10 cellular contexts compared by ENCODE assay signal in the genomic region with DNA sequence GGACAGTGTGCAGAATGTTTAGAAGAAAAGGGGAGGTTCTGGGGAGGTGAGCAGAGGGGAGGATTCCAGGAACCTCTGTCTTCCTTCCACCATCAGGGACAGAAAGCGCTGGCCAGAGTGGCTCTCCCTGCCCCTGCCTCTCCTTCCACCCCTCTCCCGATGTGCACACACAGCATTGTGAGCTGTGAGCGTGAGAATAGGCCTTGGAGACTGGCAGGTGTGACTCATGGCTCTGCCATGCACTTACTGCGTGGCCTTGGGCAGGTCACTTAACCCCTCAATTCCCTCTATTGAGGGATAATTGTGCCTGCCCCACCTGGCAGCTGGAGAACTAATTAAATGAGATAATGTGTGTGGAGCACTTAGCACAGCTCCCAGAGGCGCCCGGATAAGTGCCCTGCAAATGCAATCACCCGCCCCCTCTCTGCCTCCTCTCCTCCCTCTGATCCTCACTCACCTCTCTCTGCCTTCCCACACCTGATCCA.
DNase-seq lines count a peak whose midpoint lies in the region; ATAC-seq and TF ChIP-seq lines count a peak whose summit lies in the region.
"Had no signal": no experiment of that assay in that cellular context is flagged by ENCODE, and none has a peak within 500 bp of the region (broad histone marks: within the 10 kb centered on the region; RNA-seq: fewer than 3 reads in every experiment).

No MANE protein-coding gene starts in this region.

- no peak overlapping the region for H3K4me3 Mint-ChIP-seq in MCF 10A (ENCODE audit: unreplicated experiment)
- H3K4me3 Mint-ChIP-seq in activated CD8-positive, alpha-beta T cell treated with anti-CD3 and anti-CD28 coated beads, Interleukin-2, amount 10 ng/mL, durations not matched to agents 7 days and 5 days: no peak overlapping the region
- H3K4me3 Mint-ChIP-seq in activated CD8-positive, alpha-beta memory T cell treated with anti-CD3 and anti-CD28 coated beads, Interleukin-2, amount 10 ng/mL, durations not matched to agents 7 days and 5 days: no peak overlapping the region
- H3K4me3 Mint-ChIP-seq: B cell had no signal

- no peak overlapping the region for H3K27ac Mint-ChIP-seq in MCF 10A (ENCODE audit: low read depth, unreplicated experiment)
- H3K27ac Mint-ChIP-seq in activated CD8-positive, alpha-beta T cell treated with anti-CD3 and anti-CD28 coated beads, Interleukin-2, amount 10 ng/mL, durations not matched to agents 7 days and 5 days: no peak overlapping the region
- no peak overlapping the region for H3K27ac Mint-ChIP-seq in activated CD8-positive, alpha-beta memory T cell treated with anti-CD3 and anti-CD28 coated beads, Interleukin-2, amount 10 ng/mL, durations not matched to agents 7 days and 5 days
- H3K27ac Mint-ChIP-seq: B cell had no signal

- H3K36me3 Mint-ChIP-seq in MCF 10A (ENCODE audit: insufficient read depth, unreplicated experiment): peaks cover 29% of the 10 kb centered on the region
- no peaks in the 10 kb centered on the region for H3K36me3 Mint-ChIP-seq in activated CD8-positive, alpha-beta T cell treated with anti-CD3 and anti-CD28 coated beads, Interleukin-2, amount 10 ng/mL, durations not matched to agents 7 days and 5 days (ENCODE audit: low read depth)
- H3K36me3 Mint-ChIP-seq in activated CD8-positive, alpha-beta memory T cell treated with anti-CD3 and anti-CD28 coated beads, Interleukin-2, amount 10 ng/mL, durations not matched to agents 7 days and 5 days: no peaks in the 10 kb centered on the region

- peaks cover 34 to 51% of the 10 kb centered on the region in 2 donors for H3K4me1 ChIP-seq in uterus

- intact Hi-C loops in Right ventricle myocardium inferior (cut with DNase I): no loop called here
- intact Hi-C loops in Right ventricle myocardium superior (cut with DNase I): no loop called here
- intact Hi-C loops in MCF 10A (cut with micrococcal nuclease): loop anchor here (2.0 kb wide), 1 partner anchor 33 kb away; no protein-coding TSS in a partner anchor
- intact Hi-C loops in uterus (cut with DNase I; ENCODE audit: low total_unique reads): no loop called here

- peaks cover 26% of the 10 kb centered on the region for H3K4me1 Mint-ChIP-seq in MCF 10A (ENCODE audit: insufficient read depth, unreplicated experiment)
- H3K4me1 Mint-ChIP-seq in activated CD8-positive, alpha-beta T cell treated with anti-CD3 and anti-CD28 coated beads, Interleukin-2, amount 10 ng/mL, durations not matched to agents 7 days and 5 days (ENCODE audit: low read depth): no peaks in the 10 kb centered on the region
- no peaks in the 10 kb centered on the region for H3K4me1 Mint-ChIP-seq in activated CD8-positive, alpha-beta memory T cell treated with anti-CD3 and anti-CD28 coated beads, Interleukin-2, amount 10 ng/mL, durations not matched to agents 7 days and 5 days
- H3K4me1 Mint-ChIP-seq: B cell had no signal

- peak; percentile 63 for DNase-seq in Right ventricle myocardium inferior (ENCODE audit: missing footprints)
- no peak for DNase-seq in Right ventricle myocardium superior
- DNase-seq in MCF 10A (ENCODE audit: unreplicated experiment): peak; percentile 89
- peak; percentile 85 for DNase-seq in left kidney (ENCODE audit: low read depth, low spot score)
- DNase-seq in uterus: no peak
- DNase-seq in activated CD8-positive, alpha-beta T cell treated with anti-CD3 and anti-CD28 coated beads, Interleukin-2, amount 10 ng/mL, durations not matched to agents 7 days and 5 days: no peak
- DNase-seq in cerebellar cortex (ENCODE audit: low spot score): no peak
- no peak for DNase-seq in activated CD8-positive, alpha-beta memory T cell treated with anti-CD3 and anti-CD28 coated beads, Interleukin-2, amount 10 ng/mL, durations not matched to agents 7 days and 5 days
- DNase-seq: right lobe of liver had no signal

- H3K27me3 Mint-ChIP-seq in MCF 10A (ENCODE audit: insufficient read depth, unreplicated experiment): no peaks in the 10 kb centered on the region
- H3K27me3 Mint-ChIP-seq in activated CD8-positive, alpha-beta T cell treated with anti-CD3 and anti-CD28 coated beads, Interleukin-2, amount 10 ng/mL, durations not matched to agents 7 days and 5 days (ENCODE audit: low read depth): no peaks in the 10 kb centered on the region
- no peaks in the 10 kb centered on the region for H3K27me3 Mint-ChIP-seq in activated CD8-positive, alpha-beta memory T cell treated with anti-CD3 and anti-CD28 coated beads, Interleukin-2, amount 10 ng/mL, durations not matched to agents 7 days and 5 days

- TF ChIP-seq CTCF in MCF 10A (IDR thresholded peaks at IDR 0.05; ENCODE audit: unreplicated experiment) (no peak), uterus (IDR thresholded peaks at IDR 0.05) (no peak)

- peak overlapping the region; percentile 78 for H3K27ac ChIP-seq in uterus

- no peak overlapping the region for H3K4me3 ChIP-seq in uterus
- H3K4me3 ChIP-seq: right lobe of liver had no signal

- BruUV-seq in MCF 10A (replicated peaks; lab: Mats Ljungman, UMichigan): no TSS peak

- ATAC-seq in Right ventricle myocardium inferior (no peak), Right ventricle myocardium superior (ENCODE audit: poor library complexity) (no peak)
- no peak for ATAC-seq in activated CD8-positive, alpha-beta T cell treated with anti-CD3 and anti-CD28 coated beads, Interleukin-2, amount 10 ng/mL, durations not matched to agents 7 days and 5 days
- ATAC-seq in activated CD8-positive, alpha-beta memory T cell treated with anti-CD3 and anti-CD28 coated beads, Interleukin-2, amount 10 ng/mL, durations not matched to agents 7 days and 5 days: no peak

- CTCF ChIA-PET in MCF 10A (lab: Yijun Ruan, JAX): interaction anchor here (0.5 to 2.0 kb wide), 5 partner anchors 10 to 971 kb away, joined by 3 to 13 read pairs (median 3); no protein-coding TSS in a partner anchor
- CTCF ChIA-PET in activated CD8-positive, alpha-beta T cell treated with anti-CD3 and anti-CD28 coated beads, Interleukin-2, amount 10 ng/mL, durations not matched to agents 7 days and 5 days (lab: Charles Lee): interaction anchor here (1.0 kb wide), 1 partner anchor 11 kb away, joined by 3 read pairs; no protein-coding TSS in a partner anchor
- CTCF ChIA-PET in activated CD8-positive, alpha-beta memory T cell treated with anti-CD3 and anti-CD28 coated beads, Interleukin-2, amount 10 ng/mL, durations not matched to agents 7 days and 5 days (lab: Charles Lee): interaction anchor here (3.3 kb wide), 1 partner anchor 11 kb away, joined by 15 read pairs; no protein-coding TSS in a partner anchor

- TF ChIP-seq POLR2A in uterus (IDR thresholded peaks at IDR 0.05): no peak

- no peaks in the 10 kb centered on the region for H3K27me3 ChIP-seq in uterus
- H3K27me3 ChIP-seq: right lobe of liver had no signal

- no peaks in the 10 kb centered on the region for H3K36me3 ChIP-seq in uterus
- H3K36me3 ChIP-seq: right lobe of liver had no signal

- no peaks in the 10 kb centered on the region for H3K9me3 ChIP-seq in uterus
- H3K9me3 ChIP-seq: right lobe of liver had no signal

- no peaks in the 10 kb centered on the region for H3K9me3 Mint-ChIP-seq in MCF 10A (ENCODE audit: unreplicated experiment)
- no peaks in the 10 kb centered on the region for H3K9me3 Mint-ChIP-seq in activated CD8-positive, alpha-beta T cell treated with anti-CD3 and anti-CD28 coated beads, Interleukin-2, amount 10 ng/mL, durations not matched to agents 7 days and 5 days (ENCODE audit: insufficient read depth)
- no peaks in the 10 kb centered on the region for H3K9me3 Mint-ChIP-seq in activated CD8-positive, alpha-beta memory T cell treated with anti-CD3 and anti-CD28 coated beads, Interleukin-2, amount 10 ng/mL, durations not matched to agents 7 days and 5 days (ENCODE audit: low read depth)

- POLR2A ChIA-PET in MCF 10A (lab: Yijun Ruan, JAX): interaction anchor here (0.7 to 1.9 kb wide), 8 partner anchors 8 to 117 kb away, joined by 3 to 8 read pairs (median 4); no protein-coding TSS in a partner anchor
- POLR2A ChIA-PET in activated CD8-positive, alpha-beta T cell treated with anti-CD3 and anti-CD28 coated beads, Interleukin-2, amount 10 ng/mL, durations not matched to agents 7 days and 5 days (lab: Charles Lee): no interaction called here

Comparison
In these comparisons a context has a peak if more than half of its experiments do, and no peak if none do; other contexts are left out.
1. DNase-seq: peak in Right ventricle myocardium inferior (single experiment), MCF 10A (single experiment) and left kidney (single experiment); none in Right ventricle myocardium superior (single experiment), uterus (0 of 2), activated CD8-positive, alpha-beta T cell treated with anti-CD3 and anti-CD28 coated beads, Interleukin-2, amount 10 ng/mL, durations not matched to agents 7 days and 5 days (single experiment), cerebellar cortex (single experiment) and activated CD8-positive, alpha-beta memory T cell treated with anti-CD3 and anti-CD28 coated beads, Interleukin-2, amount 10 ng/mL, durations not matched to agents 7 days and 5 days (single experiment).